In genomic region chr20:59403261-59403961, GRCh38 we compare ENCODE assay signal across 1 cellular context.
TF ChIP-seq lines count a peak whose summit lies in the region.

No MANE protein-coding gene starts in this region.

TF ChIP-seq in GM23338, 12 proteins besides CTCF, POLR2A, EP300 and RAD21 (continued from another document):
- TF ChIP-seq REST (IDR thresholded peaks at IDR 0.05; ENCODE audit: unreplicated experiment): no peak
- TF ChIP-seq NANOG (IDR thresholded peaks at IDR 0.05; ENCODE audit: borderline replicate concordance): no peak
